In the genomic region with DNA sequence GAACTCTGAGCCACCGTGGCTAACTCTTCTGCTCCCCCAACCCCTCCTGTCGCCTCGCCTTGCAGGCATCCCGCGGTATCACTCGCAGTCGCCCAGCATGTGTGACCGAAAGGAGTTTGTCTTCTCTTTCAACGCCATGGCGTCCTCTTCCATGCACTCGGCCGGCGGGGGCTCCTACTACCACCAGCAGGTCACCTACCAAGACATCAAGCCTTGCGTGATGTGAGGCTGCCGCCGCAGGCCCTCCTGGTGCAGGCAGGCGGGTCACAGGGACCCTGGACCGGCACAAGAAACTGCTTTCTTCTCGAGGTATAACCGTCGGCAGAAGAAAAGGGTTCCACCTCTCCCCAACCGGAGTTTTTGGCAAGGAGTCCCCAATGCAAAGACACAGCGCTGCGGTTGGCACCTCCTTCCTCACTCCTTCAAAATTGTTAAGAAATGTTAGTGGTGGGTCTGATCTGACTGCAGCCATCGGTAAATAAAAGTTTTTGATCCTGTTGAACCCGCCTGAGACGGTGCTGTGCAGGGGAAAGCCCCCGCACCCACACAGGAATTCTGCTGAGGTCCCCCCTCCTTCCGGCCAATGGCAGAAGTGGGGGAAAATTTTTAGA, we compare ENCODE assay signal across 17 cellular contexts. TPM values are rescaled to one million over a fixed set of nuclear protein-coding genes. Genes with fewer than 3 reads are reported as not detected.
A peak's percentile ranks its signal among the peaks of the same experiment; 100 is the strongest.
DNase-seq lines count a peak whose midpoint lies in the region; ATAC-seq and TF ChIP-seq lines count a peak whose summit lies in the region.
"Had no signal": no experiment of that assay in that cellular context is flagged by ENCODE, and none has a peak within 500 bp of the region (broad histone marks: within the 10 kb centered on the region; RNA-seq: fewer than 3 reads in every experiment).

No MANE protein-coding gene starts in this region.

- H3K36me3 ChIP-seq in NT2/D1 (ENCODE audit: insufficient read depth, insufficient read length, low read length) (no peaks in the 10 kb centered on the region), muscle layer of duodenum (ENCODE audit: control insufficient read depth in 1 of 2, insufficient read depth in 2 of 2, low read length in 2 of 2) (no peaks in the 10 kb centered on the region)
- H3K36me3 ChIP-seq: tibial artery had no signal

- H3K27ac ChIP-seq in AG04450 (ENCODE audit: low read depth, low read length) (peak overlapping the region; percentile 96), muscle layer of duodenum (ENCODE audit: low read length) (peak overlapping the region; percentile 83), coronary artery (no peak overlapping the region)
- H3K27ac ChIP-seq: tibial artery had no signal

- H3K4me3 ChIP-seq in AG04450 (ENCODE audit: low read depth, low read length) (peak overlapping the region; percentile 98), NT2/D1 (ENCODE audit: insufficient read length, low read depth) (no peak overlapping the region), fibroblast of mammary gland (ENCODE audit: control insufficient read depth, low read depth, low read length) (peak overlapping the region; percentile 47), muscle layer of duodenum (ENCODE audit: low read depth in 1 of 2, low read length in 2 of 2) (peak overlapping the region; percentile 83 to 87), coronary artery (no peak overlapping the region)
- H3K4me3 ChIP-seq: tibial artery had no signal

- peaks cover 21% of the 10 kb centered on the region; the same call in 1 of the 2 replicates for H3K9me3 ChIP-seq in AG04450 (ENCODE audit: control insufficient read depth, insufficient read depth, low read length)
- H3K9me3 ChIP-seq in NT2/D1 (ENCODE audit: insufficient read depth, low read length), result no peaks in the 10 kb centered on the region
- H3K9me3 ChIP-seq in muscle layer of duodenum (ENCODE audit: control insufficient read depth in 1 of 2, low read length in 2 of 2), result no peaks in the 10 kb centered on the region
- H3K9me3 ChIP-seq: tibial artery had no signal

- H3K27me3 ChIP-seq in AG04450 (ENCODE audit: control insufficient read depth, insufficient read depth, low read length), result no peaks in the 10 kb centered on the region
- H3K27me3 ChIP-seq in NT2/D1 (ENCODE audit: insufficient read depth, insufficient read length), result peaks cover 99% of the 10 kb centered on the region
- H3K27me3 ChIP-seq in muscle layer of duodenum (ENCODE audit: low read depth, low read length), result peaks cover 14% of the 10 kb centered on the region

- no peak for DNase-seq in AG04450 (ENCODE audit: low read depth, low spot score)
- DNase-seq in NT2/D1 (ENCODE audit: low read depth, low spot score), result no peak
- DNase-seq in fibroblast of mammary gland (ENCODE audit: low read depth), result no peak
- no peak for DNase-seq in activated CD8-positive, alpha-beta memory T cell treated with anti-CD3 and anti-CD28 coated beads, Interleukin-2, amount 50 U/mL, for 4 hours
- DNase-seq in coronary artery (ENCODE audit: low spot score), result no peak
- DNase-seq in activated gamma-delta T cell (lab: John Stamatoyannopoulos, UW), result no peak
- DNase-seq: ACHN; activated CD4-positive, alpha-beta T cell treated with anti-CD3 and anti-CD28 coated beads, Interleukin-2, amount 50 U/mL, for 4 hours; MM.1S; NCI-H2171; OCI-M1; T-helper 2 cell; tibial artery had no signal

- CTCF ChIA-PET in AG04450 (lab: Charles Lee), result no interaction called here

- H3K4me1 ChIP-seq in NT2/D1 (ENCODE audit: insufficient read depth, insufficient read length), result peaks cover 24% of the 10 kb centered on the region
- H3K4me1 ChIP-seq in muscle layer of duodenum (ENCODE audit: control insufficient read depth in 1 of 2, insufficient read depth in 2 of 2, low read length in 2 of 2), result peaks cover 2 to 7% of the 10 kb centered on the region in 2 donors

- peak overlapping the region; percentile 36 for H3K9ac ChIP-seq in NT2/D1 (ENCODE audit: insufficient read length, low read depth)

- POLR2A ChIA-PET in AG04450 (lab: Yijun Ruan, JAX), result interaction anchor here (1.0 to 2.6 kb wide), 3 partner anchors 57 to 291 kb away, joined by 3 to 10 read pairs (median 3); no protein-coding TSS in a partner anchor

- ATAC-seq in HG03469 (IDR thresholded peaks at IDR 0.05; ENCODE audit: unreplicated experiment), result no peak
- ATAC-seq: esophagus mucosa had no signal

- TF ChIP-seq CTCF in AG04450 (IDR thresholded peaks at IDR 0.05; ENCODE audit: low read depth, low read length) (no peak), fibroblast of mammary gland (conservative IDR thresholded peaks at IDR 0.05; ENCODE audit: control insufficient read depth, insufficient read depth, low read depth, low read length) (no peak), coronary artery (IDR thresholded peaks at IDR 0.05) (no peak)

RNA-seq across cellular contexts. Expression of a gene that starts 2.6 kb away (rescaled TPM):
- 61.0 and 65.1 TPM in 2 replicates for polyA plus RNA-seq in AG04450 (2011; rRNA removed)
- 56.9 and 66.0 TPM in 2 replicates for polyA minus RNA-seq in AG04450 (2011; rRNA and poly(A)+ RNA removed)
- polyA plus RNA-seq: neural cell had no signal

RNA-seq across cellular contexts. Expression of a gene that starts 42.1 kb away (rescaled TPM):
- 15.6 and 16.7 TPM in 2 replicates for polyA plus RNA-seq in AG04450 (2011; rRNA removed)
- 22.9 and 23.5 TPM in 2 replicates for polyA minus RNA-seq in AG04450 (2011; rRNA and poly(A)+ RNA removed)

RNA-seq across cellular contexts. Expression of a gene that starts 53.7 kb away (rescaled TPM):
- polyA plus RNA-seq in AG04450 (2011; rRNA removed), result 0.79 and 1.6 TPM in 2 replicates
- polyA minus RNA-seq in AG04450 (2011; rRNA and poly(A)+ RNA removed), result 1.1 and 2.0 TPM in 2 replicates
- polyA plus RNA-seq: neural cell had no signal

Comparison
In these comparisons a context has a peak if more than half of its experiments do, and no peak if none do; other contexts are left out.
1. H3K27ac ChIP-seq: peak in AG04450 (single experiment) and muscle layer of duodenum (single experiment); none in coronary artery (0 of 2).
2. H3K4me3 ChIP-seq: peak in AG04450 (single experiment), fibroblast of mammary gland (single experiment) and muscle layer of duodenum (2 of 2); none in NT2/D1 (single experiment) and coronary artery (single experiment).